ENCODE assay signal across 9 cellular contexts in the genomic region with DNA sequence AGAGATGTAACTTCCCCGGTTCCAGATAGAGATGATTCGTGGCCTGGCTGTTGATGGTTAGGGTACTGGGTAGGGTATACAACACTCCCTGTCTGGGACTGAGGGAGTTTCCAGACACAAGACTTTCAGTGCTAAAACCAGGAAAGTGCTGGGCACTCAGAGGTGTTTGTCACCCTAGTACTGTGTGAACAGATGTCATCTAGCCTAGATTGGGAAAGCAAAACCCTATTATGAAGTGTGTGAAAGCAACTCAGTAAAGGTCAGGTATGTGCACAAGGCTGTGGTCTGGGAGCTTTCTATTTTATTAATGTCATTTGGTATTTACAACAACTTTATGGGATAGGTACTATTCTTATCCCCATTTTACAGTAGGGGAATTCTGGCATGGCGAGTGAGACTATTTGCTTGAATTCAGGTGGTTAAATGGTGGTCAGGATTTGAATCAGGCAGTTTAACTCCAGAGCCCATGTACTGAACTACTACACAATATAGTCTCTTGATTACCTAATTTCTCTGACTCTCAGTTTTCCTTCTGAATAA. TPM values are rescaled to one million over a fixed set of nuclear protein-coding genes. Genes with fewer than 3 reads are reported as not detected.
DNase-seq lines count a peak whose midpoint lies in the region; ATAC-seq, FAIRE-seq and TF ChIP-seq lines count a peak whose summit lies in the region.
"Had no signal": no experiment of that assay in that cellular context is flagged by ENCODE, and none has a peak within 500 bp of the region (broad histone marks: within the 10 kb centered on the region; RNA-seq: fewer than 3 reads in every experiment).

No MANE protein-coding gene starts in this region.

- WGBS in A549 (ENCODE audit: missing lambda C conversion rate), result 58% methylated on average over 3 of the region's 3 CpGs
- 71 to 72% (median 71%) methylated on average over 3 of the region's 3 CpGs for WGBS in ovary, 3 donors

- peaks cover 63% of the 10 kb centered on the region for H3K4me1 Mint-ChIP-seq in activated CD4-positive, alpha-beta memory T cell treated with anti-CD3 and anti-CD28 coated beads, Interleukin-2, amount 10 ng/mL, durations not matched to agents 7 days and 5 days

- no peaks in the 10 kb centered on the region for H3K27me3 Mint-ChIP-seq in activated CD4-positive, alpha-beta memory T cell treated with anti-CD3 and anti-CD28 coated beads, Interleukin-2, amount 10 ng/mL, durations not matched to agents 7 days and 5 days

- TF ChIP-seq RAD21 in A549 (conservative IDR thresholded peaks at IDR 0.05 in 1 of 2, IDR thresholded peaks at IDR 0.05 in 1 of 2), result no peak

- peak overlapping the region; percentile 95 for H3K4me2 ChIP-seq in A549

- FAIRE-seq in A549 (lab: Jason Lieb, UNC), result no peak

- H3K27me3 ChIP-seq in ovary, result no peaks in the 10 kb centered on the region
- H3K27me3 ChIP-seq: left lung had no signal

- no peak overlapping the region for H3K4me3 ChIP-seq in A549
- H3K4me3 ChIP-seq in ovary, result no peak overlapping the region

- DNase-seq in A549 (ENCODE audit: low read depth in 1 of 2, low spot score in 1 of 2) (no peak), GM20000 (ENCODE audit: low spot score) (peak; percentile 19), iris pigment epithelial cell (ENCODE audit: low read depth) (peak; percentile 43), posterior vena cava (ENCODE audit: low spot score) (no peak), AG20443 (ENCODE audit: low spot score) (no peak), NCI-H2196 (lab: John Stamatoyannopoulos, UW; ENCODE audit: unreplicated experiment) (no peak), ovary (no peak)
- no peak for DNase-seq in activated CD4-positive, alpha-beta memory T cell treated with anti-CD3 and anti-CD28 coated beads, Interleukin-2, amount 10 ng/mL, durations not matched to agents 7 days and 5 days
- DNase-seq: left lung had no signal

- TF ChIP-seq CTCF in A549 (IDR thresholded peaks at IDR 0.05) (no peak), GM20000 (IDR thresholded peaks at IDR 0.05; ENCODE audit: extremely low read depth, missing control alignments) (no peak), ovary (IDR thresholded peaks at IDR 0.05) (no peak)

- peak overlapping the region; percentile 67 for H3K4me3 Mint-ChIP-seq in activated CD4-positive, alpha-beta memory T cell treated with anti-CD3 and anti-CD28 coated beads, Interleukin-2, amount 10 ng/mL, durations not matched to agents 7 days and 5 days

- H3K27ac ChIP-seq in A549 (peak overlapping the region in 1 of 2 experiments; percentile 5; a peak in 1 of 6 replicates), ovary (no peak overlapping the region)
- H3K27ac ChIP-seq: left lung had no signal

- peak overlapping the region; percentile 68 for H3K27ac Mint-ChIP-seq in activated CD4-positive, alpha-beta memory T cell treated with anti-CD3 and anti-CD28 coated beads, Interleukin-2, amount 10 ng/mL, durations not matched to agents 7 days and 5 days

- no peak for TF ChIP-seq POLR2A in A549 (IDR thresholded peaks at IDR 0.05; ENCODE audit: low read length)
- TF ChIP-seq POLR2A in ovary (IDR thresholded peaks at IDR 0.05), result no peak

- H3K4me1 ChIP-seq in A549 (peaks cover 41% of the 10 kb centered on the region), ovary (ENCODE audit: insufficient read depth) (peaks cover 2% of the 10 kb centered on the region)

- H3K9me3 Mint-ChIP-seq in activated CD4-positive, alpha-beta memory T cell treated with anti-CD3 and anti-CD28 coated beads, Interleukin-2, amount 10 ng/mL, durations not matched to agents 7 days and 5 days, result no peaks in the 10 kb centered on the region

- no peaks in the 10 kb centered on the region for H3K36me3 ChIP-seq in ovary

- intact Hi-C loops in posterior vena cava (cut with DNase I) (loop anchor here in 1 of 2 donors (5.0 to 10.0 kb wide), 3 partner anchors 48 to 102 kb away; a partner anchor contains a TSS), ovary (cut with DNase I) (loop anchor here (5.0 to 10.0 kb wide), 4 partner anchors 48 to 102 kb away; a partner anchor contains a TSS)

- H3K36me3 Mint-ChIP-seq in activated CD4-positive, alpha-beta memory T cell treated with anti-CD3 and anti-CD28 coated beads, Interleukin-2, amount 10 ng/mL, durations not matched to agents 7 days and 5 days (ENCODE audit: low read depth), result peaks cover 67% of the 10 kb centered on the region

- CTCF ChIA-PET in A549 (lab: Yijun Ruan, JAX), result interaction anchor here (0.6 to 2.0 kb wide), 4 partner anchors 24 to 111 kb away, joined by 3 to 10 read pairs (median 4); no protein-coding TSS in a partner anchor
- CTCF ChIA-PET in activated CD4-positive, alpha-beta memory T cell treated with anti-CD3 and anti-CD28 coated beads, Interleukin-2, amount 10 ng/mL, durations not matched to agents 7 days and 5 days (lab: Charles Lee), result interaction anchor here (0.6 to 3.8 kb wide), 3 partner anchors 34 to 102 kb away, joined by 3 to 29 read pairs (median 3); a partner anchor contains a TSS

- TF ChIP-seq EP300 in A549 (IDR thresholded peaks at IDR 0.05) (no peak), ovary (IDR thresholded peaks at IDR 0.05) (no peak)

- POLR2A ChIA-PET in A549 (lab: Yijun Ruan, JAX), result interaction anchor here (1.0 kb wide), 1 partner anchor 66 kb away, joined by 3 read pairs; no protein-coding TSS in a partner anchor
- POLR2A ChIA-PET in activated CD4-positive, alpha-beta memory T cell treated with anti-CD3 and anti-CD28 coated beads, Interleukin-2, amount 10 ng/mL, durations not matched to agents 7 days and 5 days (lab: Charles Lee), result interaction anchor here (0.7 to 12.7 kb wide), 11 partner anchors 11 to 302 kb away, joined by 3 to 89 read pairs (median 4); a partner anchor contains a TSS

- no peak for ATAC-seq in A549
- ATAC-seq: left lung had no signal

- H3K9me3 ChIP-seq in A549 (no peaks in the 10 kb centered on the region), ovary (no peaks in the 10 kb centered on the region)
- H3K9me3 ChIP-seq: left lung had no signal

TF ChIP-seq in A549, 52 proteins besides CTCF, POLR2A, EP300 and RAD21:
- TF ChIP-seq KDM5A (IDR thresholded peaks at IDR 0.05), result no peak
TF ChIP-seq in A549: peak in this region for 0.

RNA-seq across cellular contexts. Expression of a gene that starts 2.6 kb away (rescaled TPM):
- 439 and 494 TPM in 2 replicates for polyA plus RNA-seq in A549 (2011; rRNA removed)
- 110 and 135 TPM in 2 replicates for polyA plus RNA-seq in A549 (2012; cell fraction: cytosol; rRNA removed)
- 52.0 and 65.2 TPM in 2 replicates for polyA plus RNA-seq in A549 (2012; cell fraction: nucleus; rRNA removed)
- 401 to 422 TPM (median 419 TPM) in 3 replicates for polyA plus RNA-seq in A549 (2017; fragmentation: RNase III; extraction: RNeasy Plus Mini Kit Qiagen cat#74134 plus additional on column Dnase treatment)
- 440 and 450 TPM in 2 replicates for polyA minus RNA-seq in A549 (2011; rRNA and poly(A)+ RNA removed)
- total RNA-seq in activated CD4-positive, alpha-beta memory T cell treated with anti-CD3 and anti-CD28 coated beads, Interleukin-2, amount 10 ng/mL, durations not matched to agents 7 days and 5 days, result 100 to 1,000 TPM; 266 to 272 TPM
- 100 to 1,000 TPM; 211 to 220 TPM for total RNA-seq in posterior vena cava
- total RNA-seq in ovary, result 100 to 1,000 TPM; 104 to 278 (median 156) TPM
- polyA plus RNA-seq in ovary, result 100 to 1,000 TPM in 1 of 2 donors, 10 to 100 TPM in 1; 47.0 to 119 TPM

RNA-seq across cellular contexts. Expression of a gene that starts 50.1 kb away (rescaled TPM):
- polyA plus RNA-seq in A549 (2011; rRNA removed) (85.4 and 88.3 TPM in 2 replicates), A549 (2017; fragmentation: RNase III; extraction: RNeasy Plus Mini Kit Qiagen cat#74134 plus additional on column Dnase treatment) (35.5 to 39.8 TPM (median 36.5 TPM) in 3 replicates), ovary (100 to 1,000 TPM; 112 to 157 TPM)
- polyA plus RNA-seq in A549 (2012; cell fraction: cytosol; rRNA removed), result 14.6 and 15.5 TPM in 2 replicates
- polyA plus RNA-seq in A549 (2012; cell fraction: nucleus; rRNA removed), result 26.7 and 60.2 TPM in 2 replicates
- 30.6 and 39.8 TPM in 2 replicates for polyA minus RNA-seq in A549 (2011; rRNA and poly(A)+ RNA removed)
- 100 to 1,000 TPM; 164 to 169 TPM for total RNA-seq in activated CD4-positive, alpha-beta memory T cell treated with anti-CD3 and anti-CD28 coated beads, Interleukin-2, amount 10 ng/mL, durations not matched to agents 7 days and 5 days
- total RNA-seq in posterior vena cava (100 to 1,000 TPM in 1 of 2 donors, 10 to 100 TPM in 1; 91.2 to 127 TPM), ovary (100 to 1,000 TPM in 6 of 7 donors, 10 to 100 TPM in 1; 88.3 to 266 (median 131) TPM)

Comparison
In these comparisons a context has a peak if more than half of its experiments do, and no peak if none do; other contexts are left out.
1. DNase-seq: peak in GM20000 (single experiment) and iris pigment epithelial cell (single experiment); none in A549 (0 of 2), activated CD4-positive, alpha-beta memory T cell treated with anti-CD3 and anti-CD28 coated beads, Interleukin-2, amount 10 ng/mL, durations not matched to agents 7 days and 5 days (single experiment), posterior vena cava (single experiment), AG20443 (single experiment), NCI-H2196 (single experiment) and ovary (0 of 5).